Comparison of ENCODE assay signal across 8 cellular contexts in the genomic region with DNA sequence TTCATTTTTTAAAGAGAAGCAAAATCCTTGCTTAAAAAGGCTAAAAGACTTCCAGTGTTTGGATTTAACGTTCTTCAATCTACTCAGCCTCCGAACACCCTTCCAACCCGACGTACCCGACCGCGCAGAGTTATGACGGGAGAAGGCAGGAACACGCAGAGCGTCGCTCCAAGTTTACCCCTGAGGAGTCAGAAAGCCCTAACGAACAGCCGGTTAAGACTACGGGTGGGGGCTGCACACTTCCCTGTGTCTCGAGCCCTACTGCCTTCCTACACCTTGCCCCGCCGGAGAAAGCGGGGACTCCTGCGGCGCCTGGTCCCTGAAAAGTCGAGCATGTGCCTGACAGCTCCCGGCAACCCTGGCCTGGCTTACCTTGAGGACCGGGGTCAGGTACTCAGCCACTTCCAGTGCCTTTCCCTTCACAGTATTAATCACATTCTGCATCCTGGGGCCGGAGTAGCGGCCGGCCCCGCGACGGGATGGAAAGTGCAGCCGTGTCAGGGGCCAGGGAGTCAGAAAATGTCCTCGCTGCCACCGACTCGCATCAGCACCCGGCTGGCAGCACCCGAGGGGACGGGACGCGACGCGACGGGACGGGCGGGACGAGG. TPM values are rescaled to one million over a fixed set of nuclear protein-coding genes. Genes with fewer than 3 reads are reported as not detected.
A peak's percentile ranks its signal among the peaks of the same experiment; 100 is the strongest.
DNase-seq lines count a peak whose midpoint lies in the region; ATAC-seq lines count a peak whose summit lies in the region.

No MANE protein-coding gene starts in this region.

- peaks cover 4% of the 10 kb centered on the region for H3K79me1 ChIP-seq in mesenchymal stem cell (replicated peaks; ENCODE audit: low read length, poor library complexity, severe bottlenecking)

- H4K8ac ChIP-seq in mesenchymal stem cell (ENCODE audit: low read length) = peak overlapping the region; percentile 87

- H2BK15ac ChIP-seq in mesenchymal stem cell (ENCODE audit: low read depth, poor library complexity, severe bottlenecking) = peak overlapping the region; percentile 44

- peaks cover 4 to 23% of the 10 kb centered on the region in 2 experiments for H3K36me3 ChIP-seq in mesenchymal stem cell (ENCODE audit: control insufficient read depth in 1 of 2, insufficient read depth in 2 of 2, low read depth in 1 of 2, low read length in 2 of 2)

- ATAC-seq in GM18907 (IDR thresholded peaks at IDR 0.05; ENCODE audit: unreplicated experiment) (peak; percentile 30), HG03139 (IDR thresholded peaks at IDR 0.05; ENCODE audit: unreplicated experiment) (peak; percentile 24)

- under 1% methylated on average over 44 of the region's 44 CpGs for whole genome bisulfite sequencing in mesenchymal stem cell

- H2BK12ac ChIP-seq in mesenchymal stem cell (ENCODE audit: low read length in 2 of 2) = peak overlapping the region; percentile 60 to 85

- H3K14ac ChIP-seq in mesenchymal stem cell (ENCODE audit: low read length in 2 of 2) = peak overlapping the region in 1 of 2 experiments; percentile 93

- no peaks in the 10 kb centered on the region for H3K27me3 ChIP-seq in mesenchymal stem cell (ENCODE audit: control insufficient read depth in 1 of 2, insufficient read depth in 1 of 2, low read length in 2 of 2)

- peak overlapping the region; percentile 95 to 99 for H3K18ac ChIP-seq in mesenchymal stem cell (ENCODE audit: low read depth in 1 of 2, low read length in 2 of 2)

- DNase-seq in Ammon's horn (ENCODE audit: low spot score) (peak; percentile 72), NCI-H460 (ENCODE audit: extremely low read depth, low read depth) (peak; percentile 65), mesenchymal stem cell (peak; percentile 93)
- peak; percentile 76 for DNase-seq in activated CD4-positive, alpha-beta T cell treated with anti-CD3 and anti-CD28 coated beads, Interleukin-2, amount 50 U/mL, for 1 hour
- DNase-seq in effector CD8-positive, alpha-beta T cell (lab: John Stamatoyannopoulos, UW) = peak; percentile 48
- peak; percentile 40 for DNase-seq in stimulated activated CD8-positive, alpha-beta memory T cell treated with anti-CD3 and anti-CD28 coated beads, Interleukin-12 subunit alpha, Interleukin-12 subunit beta, amount 100 ng/mL, for 4 hours (ENCODE audit: low read depth)

- peak overlapping the region in 1 of 2 experiments; percentile 83 for H3K23ac ChIP-seq in mesenchymal stem cell (ENCODE audit: low read length in 2 of 2)

- H3K4me3 ChIP-seq in mesenchymal stem cell (ENCODE audit: insufficient read depth in 1 of 2, low read depth in 1 of 2, low read length in 2 of 2) = peak overlapping the region; percentile 98 to 99

- peaks cover 1% of the 10 kb centered on the region for H3K4me1 ChIP-seq in mesenchymal stem cell (ENCODE audit: control insufficient read depth, insufficient read depth, low read depth, low read length)

- H3K9me3 ChIP-seq in mesenchymal stem cell (ENCODE audit: control insufficient read depth, low read length) = no peaks in the 10 kb centered on the region

- peak overlapping the region; percentile 75 for H2AFZ ChIP-seq in mesenchymal stem cell (ENCODE audit: low read depth, low read length)

- H2AK5ac ChIP-seq in mesenchymal stem cell (ENCODE audit: low read length, severe bottlenecking) = no peak overlapping the region

- peak overlapping the region; percentile 99 for H3K9ac ChIP-seq in mesenchymal stem cell (ENCODE audit: low read length)

- H3K27ac ChIP-seq in mesenchymal stem cell (ENCODE audit: low read length, poor library complexity, severe bottlenecking) = peak overlapping the region; percentile 89

- H2BK120ac ChIP-seq in mesenchymal stem cell (ENCODE audit: low read depth, low read length) = peak overlapping the region; percentile 87

- H3K4me2 ChIP-seq in mesenchymal stem cell (ENCODE audit: low read length, poor library complexity, severe bottlenecking) = peak overlapping the region; percentile 79

- H3K4ac ChIP-seq in mesenchymal stem cell (ENCODE audit: low read depth in 1 of 2, low read length in 2 of 2) = peak overlapping the region; percentile 35 to 81

- H2BK5ac ChIP-seq in mesenchymal stem cell (ENCODE audit: low read depth, low read length, poor library complexity, severe bottlenecking) = peak overlapping the region; percentile 83

- peak overlapping the region; percentile 88 for H4K91ac ChIP-seq in mesenchymal stem cell (ENCODE audit: low read length)

RNA-seq across cellular contexts. Expression of a gene that starts 0.6 kb away (rescaled TPM):
- 42.6 and 47.7 TPM in 2 replicates for total RNA-seq in NCI-H460 (2014; rRNA removed; shearing (Covaris generic))
- 33.8 and 40.7 TPM in 2 replicates for polyA plus RNA-seq in NCI-H460 (2014; cell fraction: nucleus; rRNA removed)
- 51.1 TPM for polyA plus RNA-seq in mesenchymal stem cell (2013, experiment 1 of 2)
- 54.1 TPM for polyA plus RNA-seq in mesenchymal stem cell (2013, experiment 2 of 2)

RNA-seq across cellular contexts. Expression of a gene that starts 0.7 kb away (rescaled TPM):
- 23.9 and 36.5 TPM in 2 replicates for total RNA-seq in NCI-H460 (2014; rRNA removed; shearing (Covaris generic))
- 21.0 and 27.5 TPM in 2 replicates for polyA plus RNA-seq in NCI-H460 (2014; cell fraction: nucleus; rRNA removed)
- 22.8 TPM for polyA plus RNA-seq in mesenchymal stem cell (2013, experiment 1 of 2)
- 25.0 TPM for polyA plus RNA-seq in mesenchymal stem cell (2013, experiment 2 of 2)

Comparison
In these comparisons a context has a peak if more than half of its experiments do, and no peak if none do; other contexts are left out.
1. Peak in every context shown above with its lines: DNase-seq, ATAC-seq, H3K4me3 ChIP-seq and H3K27ac ChIP-seq.
2. DNase-seq: peak in every context shown above with its lines; median percentile 93 in mesenchymal stem cell; 76 in activated CD4-positive, alpha-beta T cell treated with anti-CD3 and anti-CD28 coated beads, Interleukin-2, amount 50 U/mL, for 1 hour; 72 in Ammon's horn; 65 in NCI-H460; 48 in effector CD8-positive, alpha-beta T cell; 40 in stimulated activated CD8-positive, alpha-beta memory T cell treated with anti-CD3 and anti-CD28 coated beads, Interleukin-12 subunit alpha, Interleukin-12 subunit beta, amount 100 ng/mL, for 4 hours.